Comparison of ENCODE assay signal across 8 cellular contexts in the genomic region with DNA sequence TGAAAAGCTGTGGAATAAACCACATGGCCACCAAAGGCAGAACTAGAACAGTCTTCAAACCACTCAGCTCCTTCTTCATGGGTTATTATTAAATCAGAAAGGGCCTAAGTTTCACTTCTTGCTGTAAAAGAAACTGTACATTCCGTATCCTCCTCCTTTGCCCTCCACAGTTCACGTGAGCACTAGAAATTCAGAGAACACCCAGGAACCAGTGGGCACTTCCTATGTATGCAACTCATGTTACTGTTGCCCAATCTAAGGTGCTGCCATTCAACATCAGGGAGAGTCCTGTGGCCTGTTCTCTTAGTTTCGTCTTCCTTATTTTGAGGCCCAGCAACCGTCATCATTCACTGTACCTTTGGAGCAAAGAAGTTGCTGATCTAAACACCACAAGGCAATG.
DNase-seq lines count a peak whose midpoint lies in the region; ATAC-seq lines count a peak whose summit lies in the region.
"Not testable (repeated sequence)": the region's sequence is repeated elsewhere in the genome, so short reads cannot be mapped to it uniquely, and the experiment has no call there.

No MANE protein-coding gene starts in this region.

- intact Hi-C loops in left cardiac atrium (cut with DNase I); sciatic nerve (cut with DNase I): not testable (repeated sequence)

- DNase-seq in left cardiac atrium; sciatic nerve (ENCODE audit: low spot score): not testable (repeated sequence)

- ATAC-seq in GM18502 (IDR thresholded peaks at IDR 0.05; ENCODE audit: poor library complexity, unreplicated experiment), result peak; percentile 59
- ATAC-seq in GM19328 (IDR thresholded peaks at IDR 0.05; ENCODE audit: unreplicated experiment), result peak; percentile 49
- ATAC-seq in GM21528 (IDR thresholded peaks at IDR 0.05; ENCODE audit: low FRiP score, unreplicated experiment), result peak; percentile 56
- ATAC-seq in HG02870 (IDR thresholded peaks at IDR 0.05; ENCODE audit: unreplicated experiment), result peak; percentile 59
- peak; percentile 52 for ATAC-seq in HG03159 (IDR thresholded peaks at IDR 0.05; ENCODE audit: unreplicated experiment)
- peak; percentile 28 to 72 for ATAC-seq in activated CD4-positive, CD25-positive, alpha-beta regulatory T cell treated with anti-CD3 and anti-CD28 coated beads, Interleukin-2, amount 50 U/mL, for 24 hours
- peak; percentile 47 to 71 for ATAC-seq in left cardiac atrium
- ATAC-seq in sciatic nerve, result peak; percentile 88
